Comparison of ENCODE assay signal across 8 cellular contexts in genomic region chr4:113673450-113673849, GRCh38.
DNase-seq lines count a peak whose midpoint lies in the region; ATAC-seq and TF ChIP-seq lines count a peak whose summit lies in the region.

No MANE protein-coding gene starts in this region.

- TF ChIP-seq CTCF in GM10266 (IDR thresholded peaks at IDR 0.05; ENCODE audit: control insufficient read depth, insufficient read depth, low read depth, missing control alignments) (peak; percentile 27), GM20000 (IDR thresholded peaks at IDR 0.05; ENCODE audit: extremely low read depth, missing control alignments) (no peak), lung (IDR thresholded peaks at IDR 0.05; ENCODE audit: control extremely low read depth, extremely low read depth) (no peak), body of pancreas (IDR thresholded peaks at IDR 0.05) (no peak)

- H3K9me3 ChIP-seq in lung (ENCODE audit: control insufficient read depth in 2 of 2, insufficient read depth in 1 of 2, low read length in 1 of 2) (no peaks in the 10 kb centered on the region), body of pancreas (no peaks in the 10 kb centered on the region)

- WGBS in lung, 2 donors = 97 to 100% methylated on average over 2 of the region's 2 CpGs
- 94 to 97% methylated on average over 2 of the region's 2 CpGs for WGBS in body of pancreas, 2 donors

- ATAC-seq in HG03460 (IDR thresholded peaks at IDR 0.05; ENCODE audit: unreplicated experiment) (peak; percentile 90), lung (ENCODE audit: insufficient read depth, low FRiP score) (peak; percentile 28), body of pancreas (no peak)

- DNase-seq in GM10266 (ENCODE audit: extremely low spot score) (peak; percentile 14), GM20000 (ENCODE audit: low spot score) (peak; percentile 5), lung (ENCODE audit: low spot score) (no peak), Ammon's horn (ENCODE audit: low spot score) (no peak), body of pancreas (no peak), cerebellum (ENCODE audit: low spot score) (no peak)
- DNase-seq in activated CD8-positive, alpha-beta memory T cell treated with anti-CD3 and anti-CD28 coated beads, Interleukin-2, amount 50 U/mL, for 4 hours = peak; percentile 44

- intact Hi-C loops in body of pancreas (cut with DNase I) = no loop called here

- H3K4me1 ChIP-seq in lung (ENCODE audit: control insufficient read depth in 2 of 2, insufficient read depth in 2 of 2, low read length in 2 of 2) (peaks cover 5 to 39% of the 10 kb centered on the region in 2 donors), body of pancreas (peaks cover 25% of the 10 kb centered on the region)

- peaks cover 0 to 2% of the 10 kb centered on the region in 2 donors for H3K36me3 ChIP-seq in lung (ENCODE audit: control insufficient read depth in 2 of 2, insufficient read depth in 2 of 2, low read length in 2 of 2)
- no peaks in the 10 kb centered on the region for H3K36me3 ChIP-seq in body of pancreas (replicated peaks in 1 of 2; ENCODE audit: insufficient read depth in 1 of 2, low read depth in 2 of 2)

- H3K27me3 ChIP-seq in lung (ENCODE audit: control insufficient read depth, insufficient read depth) (no peaks in the 10 kb centered on the region), body of pancreas (no peaks in the 10 kb centered on the region)

- H3K27ac ChIP-seq in lung (ENCODE audit: low read depth in 1 of 2, low read length in 1 of 2) (peak overlapping the region; percentile 20 to 62), body of pancreas (no peak overlapping the region)

- H3K4me3 ChIP-seq in lung (no peak overlapping the region), body of pancreas (no peak overlapping the region)

- TF ChIP-seq POLR2A in body of pancreas (IDR thresholded peaks at IDR 0.05) = no peak

Comparison
In these comparisons a context has a peak if more than half of its experiments do, and no peak if none do; other contexts are left out.
1. DNase-seq: peak in GM10266 (single experiment), GM20000 (single experiment) and activated CD8-positive, alpha-beta memory T cell treated with anti-CD3 and anti-CD28 coated beads, Interleukin-2, amount 50 U/mL, for 4 hours (single experiment); none in lung (single experiment), Ammon's horn (single experiment), body of pancreas (0 of 4) and cerebellum (single experiment).
2. H3K27ac ChIP-seq: peak in lung (2 of 2); none in body of pancreas (0 of 4).